9 cellular contexts compared by ENCODE assay signal in the genomic region with DNA sequence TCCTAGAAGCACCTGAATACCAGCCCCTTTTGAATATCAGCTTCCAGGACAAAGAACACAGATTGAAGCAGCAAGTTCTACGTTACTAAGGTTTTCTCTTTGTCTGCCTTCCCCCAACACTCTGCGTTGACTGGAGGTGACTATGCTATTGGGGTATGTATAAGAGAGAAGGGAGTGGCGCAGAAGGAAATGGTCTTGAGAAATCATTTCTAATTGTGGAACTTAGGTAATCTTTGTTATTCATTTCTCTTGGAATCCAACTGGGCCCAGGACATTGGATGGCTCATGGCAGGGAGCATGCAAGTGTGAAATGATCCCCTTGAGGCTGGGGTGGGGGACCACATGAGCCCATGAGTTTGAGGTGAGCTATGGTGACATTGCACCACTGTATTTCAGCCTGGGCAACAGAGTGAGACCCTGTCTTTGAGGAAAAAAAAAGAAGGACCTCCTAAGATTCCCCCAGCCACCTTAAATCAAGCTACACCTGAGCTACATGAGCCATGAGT. TPM values are rescaled to one million over a fixed set of nuclear protein-coding genes. Genes with fewer than 3 reads are reported as not detected.
DNase-seq lines count a peak whose midpoint lies in the region; ATAC-seq and TF ChIP-seq lines count a peak whose summit lies in the region.
"Had no signal": no experiment of that assay in that cellular context is flagged by ENCODE, and none has a peak within 500 bp of the region (broad histone marks: within the 10 kb centered on the region; RNA-seq: fewer than 3 reads in every experiment).

No MANE protein-coding gene starts in this region.

- H3K9me3 Mint-ChIP-seq in activated T-helper 1 cell treated with anti-CD3 and anti-CD28 coated beads, Interleukin-12 subunit alpha, Interleukin-12 subunit beta, Interleukin-2, Interleukin-4 antibody, amounts not matched to agents 30 ng/mL and 10 ng/mL and 1 ng/mL, durations not matched to agents 14 hours and 24 hours and 36 hours = no peaks in the 10 kb centered on the region

- intact Hi-C loops in activated T-helper 1 cell treated with anti-CD3 and anti-CD28 coated beads, Interleukin-12 subunit alpha, Interleukin-12 subunit beta, Interleukin-2, Interleukin-4 antibody, amounts not matched to agents 30 ng/mL and 10 ng/mL and 1 ng/mL, durations not matched to agents 14 hours and 24 hours and 36 hours (cut with micrococcal nuclease) = no loop called here

- peak overlapping the region; percentile 6 for H3K27ac ChIP-seq in urinary bladder (ENCODE audit: low read depth)

- 80% methylated on average over 3 of the region's 3 CpGs for WGBS in urinary bladder

- no peaks in the 10 kb centered on the region for H3K36me3 Mint-ChIP-seq in activated T-helper 1 cell treated with anti-CD3 and anti-CD28 coated beads, Interleukin-12 subunit alpha, Interleukin-12 subunit beta, Interleukin-2, Interleukin-4 antibody, amounts not matched to agents 30 ng/mL and 10 ng/mL and 1 ng/mL, durations not matched to agents 14 hours and 24 hours and 36 hours (ENCODE audit: low read depth)
- H3K36me3 Mint-ChIP-seq: activated naive CD4-positive, alpha-beta T cell treated with anti-CD3 and anti-CD28 coated beads, Interleukin-2, amount 10 ng/mL, durations not matched to agents 7 days and 5 days had no signal

- H3K4me3 Mint-ChIP-seq in activated T-helper 1 cell treated with anti-CD3 and anti-CD28 coated beads, Interleukin-12 subunit alpha, Interleukin-12 subunit beta, Interleukin-2, Interleukin-4 antibody, amounts not matched to agents 30 ng/mL and 10 ng/mL and 1 ng/mL, durations not matched to agents 14 hours and 24 hours and 36 hours = no peak overlapping the region
- H3K4me3 Mint-ChIP-seq: activated naive CD4-positive, alpha-beta T cell treated with anti-CD3 and anti-CD28 coated beads, Interleukin-2, amount 10 ng/mL, durations not matched to agents 7 days and 5 days had no signal

- no peaks in the 10 kb centered on the region for H3K4me1 ChIP-seq in urinary bladder (ENCODE audit: insufficient read depth)

- no peak for TF ChIP-seq CTCF in fibroblast of villous mesenchyme (IDR thresholded peaks at IDR 0.05; ENCODE audit: insufficient read depth, low read depth, low read length)

- peaks cover 36% of the 10 kb centered on the region for H3K4me1 Mint-ChIP-seq in activated T-helper 1 cell treated with anti-CD3 and anti-CD28 coated beads, Interleukin-12 subunit alpha, Interleukin-12 subunit beta, Interleukin-2, Interleukin-4 antibody, amounts not matched to agents 30 ng/mL and 10 ng/mL and 1 ng/mL, durations not matched to agents 14 hours and 24 hours and 36 hours (ENCODE audit: low read depth)

- no peaks in the 10 kb centered on the region for H3K36me3 ChIP-seq in urinary bladder (ENCODE audit: insufficient read depth)

- H3K27ac Mint-ChIP-seq in activated T-helper 1 cell treated with anti-CD3 and anti-CD28 coated beads, Interleukin-12 subunit alpha, Interleukin-12 subunit beta, Interleukin-2, Interleukin-4 antibody, amounts not matched to agents 30 ng/mL and 10 ng/mL and 1 ng/mL, durations not matched to agents 14 hours and 24 hours and 36 hours = no peak overlapping the region
- H3K27ac Mint-ChIP-seq: activated naive CD4-positive, alpha-beta T cell treated with anti-CD3 and anti-CD28 coated beads, Interleukin-2, amount 10 ng/mL, durations not matched to agents 7 days and 5 days had no signal

- no peaks in the 10 kb centered on the region for H3K27me3 Mint-ChIP-seq in activated T-helper 1 cell treated with anti-CD3 and anti-CD28 coated beads, Interleukin-12 subunit alpha, Interleukin-12 subunit beta, Interleukin-2, Interleukin-4 antibody, amounts not matched to agents 30 ng/mL and 10 ng/mL and 1 ng/mL, durations not matched to agents 14 hours and 24 hours and 36 hours (ENCODE audit: insufficient read depth)

- DNase-seq in HPDE6-E6E7 (ENCODE audit: extremely low spot score) = peak; percentile 86
- DNase-seq in SW 1271 (lab: John Stamatoyannopoulos, UW) = peak; percentile 88 to 95
- peak; percentile 81 for DNase-seq in fibroblast of villous mesenchyme (ENCODE audit: low read depth)
- no peak for DNase-seq in activated T-helper 1 cell treated with anti-CD3 and anti-CD28 coated beads, Interleukin-12 subunit alpha, Interleukin-12 subunit beta, Interleukin-2, Interleukin-4 antibody, amounts not matched to agents 30 ng/mL and 10 ng/mL and 1 ng/mL, durations not matched to agents 14 hours and 24 hours and 36 hours (ENCODE audit: low spot score)
- no peak for DNase-seq in activated CD8-positive, alpha-beta memory T cell treated with anti-CD3 and anti-CD28 coated beads for 24 hours
- DNase-seq: activated naive CD4-positive, alpha-beta T cell treated with anti-CD3 and anti-CD28 coated beads, Interleukin-2, amount 10 ng/mL, durations not matched to agents 7 days and 5 days; NCI-H2171 had no signal

- ATAC-seq in HG03378 (IDR thresholded peaks at IDR 0.05; ENCODE audit: unreplicated experiment) = no peak

- H3K4me3 ChIP-seq in fibroblast of villous mesenchyme (ENCODE audit: low read depth, low read length) = no peak overlapping the region
- H3K4me3 ChIP-seq in urinary bladder (ENCODE audit: low read depth, low read length) = no peak overlapping the region

RNA-seq across cellular contexts. Expression of a gene that starts 29.7 kb away (rescaled TPM):
- total RNA-seq in fibroblast of villous mesenchyme (0.32 and 0.43 TPM in 2 replicates), urinary bladder (2.1 TPM)
- 1.5 TPM for polyA plus RNA-seq in urinary bladder
- total RNA-seq in activated T-helper 1 cell treated with anti-CD3 and anti-CD28 coated beads, Interleukin-12 subunit alpha, Interleukin-12 subunit beta, Interleukin-2, Interleukin-4 antibody, amounts not matched to agents 30 ng/mL and 10 ng/mL and 1 ng/mL, durations not matched to agents 14 hours and 24 hours and 36 hours = not detected in 2 replicates

Comparison
In these comparisons a context has a peak if more than half of its experiments do, and no peak if none do; other contexts are left out.
1. DNase-seq: peak in HPDE6-E6E7 (single experiment), SW 1271 (2 of 2) and fibroblast of villous mesenchyme (single experiment); none in activated T-helper 1 cell treated with anti-CD3 and anti-CD28 coated beads, Interleukin-12 subunit alpha, Interleukin-12 subunit beta, Interleukin-2, Interleukin-4 antibody, amounts not matched to agents 30 ng/mL and 10 ng/mL and 1 ng/mL, durations not matched to agents 14 hours and 24 hours and 36 hours (single experiment) and activated CD8-positive, alpha-beta memory T cell treated with anti-CD3 and anti-CD28 coated beads for 24 hours (single experiment).